Comparison of ENCODE assay signal across 12 cellular contexts in the genomic region with DNA sequence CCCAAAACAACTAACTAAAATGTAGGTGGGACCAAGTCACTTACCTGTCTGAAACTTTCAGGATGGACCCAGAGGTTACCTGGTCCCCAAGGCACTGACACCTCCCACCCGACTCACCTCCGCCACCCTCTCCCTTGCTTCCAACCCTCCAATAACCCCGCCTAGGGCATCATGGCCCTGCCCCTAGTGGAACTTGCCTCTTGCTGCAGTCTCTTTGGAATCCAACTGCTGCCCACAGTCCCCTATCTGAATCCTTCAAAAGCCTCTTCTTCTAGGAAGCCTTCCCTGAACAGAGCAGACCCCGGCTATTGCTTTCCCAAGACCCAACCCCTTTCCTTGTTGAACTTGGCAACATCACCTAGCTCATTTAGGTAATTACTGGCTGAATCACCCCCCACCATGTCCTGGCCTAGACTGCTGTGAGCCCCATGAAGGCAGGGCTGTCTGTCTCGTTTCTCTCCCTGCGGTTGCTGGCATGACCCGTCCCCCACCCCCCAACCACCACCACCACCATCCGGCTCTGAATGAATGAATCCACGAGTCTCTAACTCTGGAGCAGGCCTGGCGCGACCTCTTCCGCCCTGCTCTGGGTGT. TPM values are rescaled to one million over a fixed set of nuclear protein-coding genes. Genes with fewer than 3 reads are reported as not detected.
DNase-seq lines count a peak whose midpoint lies in the region; ATAC-seq, FAIRE-seq and TF ChIP-seq lines count a peak whose summit lies in the region.
"Had no signal": no experiment of that assay in that cellular context is flagged by ENCODE, and none has a peak within 500 bp of the region (broad histone marks: within the 10 kb centered on the region; RNA-seq: fewer than 3 reads in every experiment).

No MANE protein-coding gene starts in this region.

- BruUV-seq in IMR-90 (replicated peaks; lab: Mats Ljungman, UMichigan) = no TSS peak
- BruUV-seq in K562 (replicated peaks; lab: Mats Ljungman, UMichigan) = no TSS peak

- H3K4me2 ChIP-seq in IMR-90 (ENCODE audit: low read depth, low read length) (no peak overlapping the region), K562 (ENCODE audit: insufficient read depth, low read length) (no peak overlapping the region), mesendoderm (ENCODE audit: low read length) (no peak overlapping the region)

- POLR2A ChIA-PET in IMR-90 (lab: Charles Lee; ENCODE audit: unreplicated experiment) (no interaction called here), K562 (lab: Yijun Ruan, JAX) (no interaction called here)

- no peak for TF ChIP-seq POLR2A in IMR-90 (IDR thresholded peaks at IDR 0.05; ENCODE audit: low read depth, low read length)
- TF ChIP-seq POLR2A in K562 (conservative IDR thresholded peaks at IDR 0.05) = no peak

- DNase-seq in Daoy (ENCODE audit: low read depth) (peak; percentile 79), IMR-90 (no peak), K562 (ENCODE audit: extremely low read depth in 1 of 4, low spot score in 3 of 4) (peak in 1 of 4 experiments; percentile 42), mesendoderm (peak; percentile 76), activated gamma-delta T cell (lab: John Stamatoyannopoulos, UW) (no peak), SW480 (ENCODE audit: low spot score) (no peak), NCI-H1436 (lab: John Stamatoyannopoulos, UW) (no peak), CD1c-positive myeloid dendritic cell (ENCODE audit: extremely low spot score) (no peak)
- DNase-seq: activated CD4-positive, alpha-beta T cell treated with anti-CD3 and anti-CD28 coated beads, Interleukin-2, amount 10 ng/mL, durations not matched to agents 7 days and 5 days; activated naive CD8-positive, alpha-beta T cell treated with anti-CD3 and anti-CD28 coated beads, Interleukin-2, amount 10 ng/mL, durations not matched to agents 7 days and 5 days; NCI-H187 had no signal

- H2AK9ac ChIP-seq in IMR-90 (replicated peaks; ENCODE audit: low read depth, low read length, poor library complexity) = no peak overlapping the region

- H3K4me1 ChIP-seq in IMR-90 (ENCODE audit: control insufficient read depth, insufficient read depth, low read length) = peaks cover 8% of the 10 kb centered on the region; the same call in 1 of the 2 replicates
- H3K4me1 ChIP-seq in K562 (replicated peaks in 1 of 2; ENCODE audit: control insufficient read depth in 2 of 2, insufficient read depth in 2 of 2, low read length in 2 of 2) = peaks cover 14 to 65% of the 10 kb centered on the region in 2 experiments
- H3K4me1 ChIP-seq in mesendoderm (ENCODE audit: control insufficient read depth, low read depth, low read length) = peaks cover 2% of the 10 kb centered on the region

- in situ Hi-C loops in IMR-90 (cut with MboI; ENCODE audit: low sequenced_read_pairs) = no loop called here
- in situ Hi-C loops in K562 (cut with MboI) = no loop called here

- TF ChIP-seq EP300 in K562 (IDR thresholded peaks at IDR 0.05; ENCODE audit: low read length) = no peak

- intact Hi-C loops in IMR-90 (cut with micrococcal nuclease) = no loop called here
- intact Hi-C loops in K562 (cut with micrococcal nuclease) = no loop called here

- H3K27me3 ChIP-seq in IMR-90 (ENCODE audit: control insufficient read depth, insufficient read depth, low read length) = peaks cover 26% of the 10 kb centered on the region
- no peaks in the 10 kb centered on the region for H3K27me3 ChIP-seq in K562 (ENCODE audit: control insufficient read depth in 2 of 2, insufficient read depth in 2 of 2, low read length in 2 of 2)
- H3K27me3 ChIP-seq in mesendoderm (ENCODE audit: insufficient read depth, low read length, poor library complexity) = no peaks in the 10 kb centered on the region

- H4K91ac ChIP-seq in IMR-90 (ENCODE audit: insufficient read depth, low read depth, low read length) = no peak overlapping the region

- H3K27ac ChIP-seq in IMR-90 (ENCODE audit: insufficient read depth, low read length) = no peak overlapping the region
- H3K27ac ChIP-seq in K562 (ENCODE audit: extremely low read depth, low read depth, low read length) = no peak overlapping the region
- H3K27ac ChIP-seq in mesendoderm (ENCODE audit: low read depth, low read length) = no peak overlapping the region
- H3K27ac ChIP-seq: esophagus muscularis mucosa had no signal

- FAIRE-seq in K562 (lab: Jason Lieb, UNC) = no peak

- H3K79me1 ChIP-seq in IMR-90 (ENCODE audit: low read depth in 1 of 2, low read length in 2 of 2) (no peaks in the 10 kb centered on the region), mesendoderm (ENCODE audit: low read length) (no peaks in the 10 kb centered on the region)

- H3K23ac ChIP-seq in IMR-90 (ENCODE audit: low read depth, low read length) = no peak overlapping the region
- H3K23ac ChIP-seq in mesendoderm (ENCODE audit: low read length) = no peak overlapping the region

- no peak overlapping the region for H3K14ac ChIP-seq in IMR-90 (replicated peaks; ENCODE audit: low read depth, low read length)

- TF ChIP-seq RAD21 in IMR-90 (IDR thresholded peaks at IDR 0.05; ENCODE audit: low read length) (no peak), K562 (CRISPR knock-in tag; conservative IDR thresholded peaks at IDR 0.05 in 1 of 2, IDR thresholded peaks at IDR 0.05 in 1 of 2) (no peak)

- H2BK20ac ChIP-seq in IMR-90 (ENCODE audit: low read depth, low read length) = no peak overlapping the region

- H2BK15ac ChIP-seq in IMR-90 (ENCODE audit: low read depth, low read length) = no peak overlapping the region
- H2BK15ac ChIP-seq in mesendoderm (replicated peaks; ENCODE audit: low read depth) = no peak overlapping the region

- H3K79me2 ChIP-seq in K562 (ENCODE audit: control insufficient read depth, insufficient read depth, low read length) (no peaks in the 10 kb centered on the region), mesendoderm (ENCODE audit: control insufficient read depth, insufficient read depth, low read length) (no peaks in the 10 kb centered on the region)

- H2BK5ac ChIP-seq in IMR-90 (ENCODE audit: low read depth, low read length, poor library complexity, severe bottlenecking) (no peak overlapping the region), mesendoderm (ENCODE audit: low read length) (no peak overlapping the region)

- no peak overlapping the region for H3K18ac ChIP-seq in IMR-90 (ENCODE audit: low read depth, low read length)
- H3K18ac ChIP-seq in mesendoderm (ENCODE audit: low read length) = no peak overlapping the region

- no peak overlapping the region for H4K5ac ChIP-seq in IMR-90 (ENCODE audit: low read depth, low read length)
- H4K5ac ChIP-seq in mesendoderm (ENCODE audit: low read length) = no peak overlapping the region

- CTCF ChIA-PET in IMR-90 (lab: Yijun Ruan, JAX) (no interaction called here), K562 (lab: Yijun Ruan, JAX; ENCODE audit: low intra/inter-chr PET ratio) (no interaction called here)

- H3K36me3 ChIP-seq in IMR-90 (ENCODE audit: control insufficient read depth, insufficient read depth, low read length) = no peaks in the 10 kb centered on the region
- H3K36me3 ChIP-seq in K562 (ENCODE audit: control insufficient read depth, insufficient read depth, low read length) = no peaks in the 10 kb centered on the region
- H3K36me3 ChIP-seq in mesendoderm (ENCODE audit: control insufficient read depth, insufficient read depth, low read length) = no peaks in the 10 kb centered on the region
- H3K36me3 ChIP-seq: esophagus muscularis mucosa had no signal

- dilution Hi-C loops in IMR-90 (cut with HindIII; ENCODE audit: low sequenced_read_pairs, unreplicated experiment) = no loop called here

- H3K56ac ChIP-seq in IMR-90 (ENCODE audit: extremely low read depth, insufficient read depth, low read length) (no peak overlapping the region), mesendoderm (ENCODE audit: low read length) (no peak overlapping the region)

- no peak for TF ChIP-seq CTCF in IMR-90 (conservative IDR thresholded peaks at IDR 0.05; ENCODE audit: low read depth, low read length)
- TF ChIP-seq CTCF in K562 (IDR thresholded peaks at IDR 0.05 in 2 of 3, conservative IDR thresholded peaks at IDR 0.05 in 1 of 3; ENCODE audit: insufficient read depth in 2 of 3, low read depth in 1 of 3, low read length in 3 of 3) = peak; percentile 34 to 60 (median 38)

- H3K9me1 ChIP-seq in IMR-90 (ENCODE audit: insufficient read depth, low read length) (no peaks in the 10 kb centered on the region), K562 (ENCODE audit: control insufficient read depth, insufficient read depth, low read length) (no peaks in the 10 kb centered on the region)

- WGBS in IMR-90 (ENCODE audit: extremely low coverage in 2 of 2, insufficient read length in 1 of 2), 2 experiments = 97% methylated on average over 4 of the region's 12 CpGs; no CpG with 5 or more reads in 1 of the 2 experiments
- WGBS in K562 (ENCODE audit: insufficient coverage, low coverage, missing lambda C conversion rate) = 62% methylated on average over 12 of the region's 12 CpGs
- no CpG with 5 or more reads among the region's 12 CpGs for WGBS in mesendoderm (ENCODE audit: extremely low coverage, insufficient coverage, low lambda C conversion rate)

- H2BK120ac ChIP-seq in IMR-90 (ENCODE audit: low read depth, low read length) (no peak overlapping the region), mesendoderm (ENCODE audit: low read depth, low read length) (no peak overlapping the region)

- H3K4ac ChIP-seq in IMR-90 (ENCODE audit: low read depth, low read length) (no peak overlapping the region), mesendoderm (ENCODE audit: low read depth, low read length) (no peak overlapping the region)

- H3K4me3 ChIP-seq in IMR-90 (ENCODE audit: insufficient read depth, low read depth, low read length) = no peak overlapping the region
- no peak overlapping the region for H3K4me3 ChIP-seq in K562
- H3K4me3 ChIP-seq in mesendoderm (ENCODE audit: low read length) = no peak overlapping the region
- H3K4me3 ChIP-seq: esophagus muscularis mucosa had no signal

- H3K9me3 ChIP-seq in IMR-90 (ENCODE audit: control insufficient read depth, insufficient read depth, low read length) = no peaks in the 10 kb centered on the region
- H3K9me3 ChIP-seq in K562 (replicated peaks; ENCODE audit: control insufficient read depth, insufficient read depth, low read depth, low read length) = no peaks in the 10 kb centered on the region
- H3K9me3 ChIP-seq: esophagus muscularis mucosa had no signal

- H4K8ac ChIP-seq in IMR-90 (ENCODE audit: low read depth in 2 of 2, low read length in 2 of 2) (no peak overlapping the region), mesendoderm (ENCODE audit: low read depth, low read length) (no peak overlapping the region)

- H3K9ac ChIP-seq in IMR-90 (ENCODE audit: low read depth, low read length) = no peak overlapping the region
- peak overlapping the region in 1 of 2 experiments; percentile 5; a peak in 1 of 4 replicates for H3K9ac ChIP-seq in K562 (ENCODE audit: insufficient read depth in 1 of 2, low read depth in 2 of 2, low read length in 2 of 2)
- no peak overlapping the region for H3K9ac ChIP-seq in mesendoderm (ENCODE audit: low read length)

- H4K20me1 ChIP-seq in IMR-90 (ENCODE audit: insufficient read depth, low read length) = no peaks in the 10 kb centered on the region
- H4K20me1 ChIP-seq in K562 (replicated peaks; ENCODE audit: control insufficient read depth, insufficient read depth, low read length) = no peaks in the 10 kb centered on the region

- ATAC-seq in IMR-90 (ENCODE audit: low read depth) = no peak
- ATAC-seq in K562 = peak; percentile 56

- H2AFZ ChIP-seq in IMR-90 (replicated peaks; ENCODE audit: low read length, poor library complexity) = peak overlapping the region; percentile 40
- no peak overlapping the region for H2AFZ ChIP-seq in K562 (ENCODE audit: low read depth, low read length)

- H2AK5ac ChIP-seq in IMR-90 (ENCODE audit: low read depth, low read length) = no peak overlapping the region
- no peak overlapping the region for H2AK5ac ChIP-seq in mesendoderm (ENCODE audit: low read length)

RNA-seq across cellular contexts. Expression of a gene that starts 9.4 kb away (rescaled TPM):
- 0.11 TPM in 1 of 2 replicates, not detected in the other for total RNA-seq in Daoy (2014; rRNA removed; shearing (Covaris generic))
- not detected in 2 replicates for total RNA-seq in IMR-90 (2012; rRNA removed)
- not detected in 2 replicates for polyA plus RNA-seq in IMR-90 (2012; rRNA removed)
- not detected in 2 replicates for polyA plus RNA-seq in IMR-90 (2012; cell fraction: cytosol; rRNA removed)
- polyA plus RNA-seq in IMR-90 (2012; cell fraction: nucleus; rRNA removed; ENCODE audit: low replicate concordance) = 0.03 TPM in 1 of 2 replicates, not detected in the other
- 0.67 and 3.0 TPM in 2 replicates for total RNA-seq in K562 (2011; cell fraction: chromatin; rRNA removed; ENCODE audit: low replicate concordance)
- total RNA-seq in K562 (2011; cell fraction: nucleolus; rRNA removed) = 2.5 and 3.2 TPM in 2 replicates
- total RNA-seq in K562 (2011; cell fraction: nucleoplasm; rRNA removed) = 0.76 and 0.88 TPM in 2 replicates
- 0.53 and 0.64 TPM in 2 replicates for total RNA-seq in K562 (2014; rRNA removed)
- 0.13 and 0.18 TPM in 2 replicates for total RNA-seq in K562 (2014; rRNA removed; fragmentation: Illumina TruSeq; extraction: Trizol)
- total RNA-seq in K562 (2015; rRNA removed; fragmentation: Illumina TruSeq; extraction: Trizol) = 0.25 and 0.38 TPM in 2 replicates
- 1.2 and 1.3 TPM in 2 replicates for total RNA-seq in K562 (2021)
- polyA plus RNA-seq in K562 (2011; rRNA removed) = 0.18 and 0.28 TPM in 2 replicates
- polyA plus RNA-seq in K562 (2011; cell fraction: cytosol; rRNA removed) = 0.19 and 0.67 TPM in 2 replicates
- 1.3 and 2.9 TPM in 2 replicates for polyA plus RNA-seq in K562 (2011; cell fraction: nucleus; rRNA removed)
- 0.25 and 0.68 TPM in 2 replicates for polyA plus RNA-seq in K562 (2012)
- 0.13 and 0.29 TPM in 2 replicates for polyA plus RNA-seq in K562 (2014; fragmentation: Illumina TruSeq; extraction: Trizol)
- polyA plus RNA-seq in K562 (2014; fragmentation: Nextera tagmentation; extraction: Ambion mirVana) = not detected
- 0.43 and 0.44 TPM in 2 replicates for polyA plus RNA-seq in K562 (2014; rRNA removed)
- 0.24 and 0.91 TPM in 2 replicates for polyA minus RNA-seq in K562 (2011; rRNA and poly(A)+ RNA removed)
- 1.3 and 2.3 TPM in 2 replicates for polyA minus RNA-seq in K562 (2011; cell fraction: cytosol; rRNA and poly(A)+ RNA removed)
- polyA minus RNA-seq in K562 (2011; cell fraction: nucleus; rRNA and poly(A)+ RNA removed) = 1.1 and 1.2 TPM in 2 replicates
- 0.06 TPM for polyA plus RNA-seq in mesendoderm (2013, experiment 1 of 2)
- polyA plus RNA-seq in mesendoderm (2013, experiment 2 of 2) = 0.07 TPM
- total RNA-seq: activated CD4-positive, alpha-beta T cell treated with anti-CD3 and anti-CD28 coated beads, Interleukin-2, amount 10 ng/mL, durations not matched to agents 7 days and 5 days; activated naive CD8-positive, alpha-beta T cell treated with anti-CD3 and anti-CD28 coated beads, Interleukin-2, amount 10 ng/mL, durations not matched to agents 7 days and 5 days had no signal

Comparison
In these comparisons a context has a peak if more than half of its experiments do, and no peak if none do; other contexts are left out.
1. DNase-seq: peak in Daoy (single experiment) and mesendoderm (single experiment); none in IMR-90 (single experiment), activated gamma-delta T cell (single experiment), SW480 (single experiment), NCI-H1436 (single experiment) and CD1c-positive myeloid dendritic cell (single experiment).